16 cellular contexts compared by ENCODE assay signal in the genomic region with DNA sequence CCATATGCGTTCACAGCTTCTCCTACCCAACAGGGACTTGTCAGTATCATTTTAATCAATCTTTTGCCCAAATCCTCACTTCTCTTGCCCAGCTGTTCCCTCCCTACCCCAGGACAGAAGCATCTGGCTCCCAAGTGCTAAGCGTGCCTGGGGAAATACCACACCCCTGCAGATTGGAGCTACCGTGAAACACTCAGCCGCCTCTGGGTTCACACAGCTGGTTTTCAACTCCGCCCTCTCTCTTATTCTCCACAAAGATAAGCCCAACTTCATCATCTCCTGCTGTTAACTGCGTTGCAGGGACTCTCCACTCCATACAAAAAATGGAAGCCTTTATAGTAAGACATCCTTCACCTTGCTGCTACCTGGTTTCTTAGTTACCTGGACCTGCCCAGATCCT.
"Had no signal": no experiment of that assay in that cellular context is flagged by ENCODE, and none has a peak within 500 bp of the region (broad histone marks: within the 10 kb centered on the region; RNA-seq: fewer than 3 reads in every experiment).

No MANE protein-coding gene starts in this region.

- H3K4me3 ChIP-seq: K562 had no signal

- ATAC-seq: K562, T-cell had no signal

- H3K9me3 ChIP-seq: SK-N-SH had no signal

- DNase-seq: Kasumi-1, MM.1S, NCI-H1092 treated with DMSO at 0.1 percent for 48 hours, NCI-H1436, NCI-H187, NCI-H2029, NCI-H2171 treated with DMSO at 0.1 percent for 48 hours, NCI-H345, NCI-H446 treated with DMSO at 0.1 percent for 48 hours, NCI-H524, NCI-H774, SHP77, SK-N-SH, SW 1271, T-cell had no signal
